1 cellular context compared by ENCODE assay signal in the genomic region with DNA sequence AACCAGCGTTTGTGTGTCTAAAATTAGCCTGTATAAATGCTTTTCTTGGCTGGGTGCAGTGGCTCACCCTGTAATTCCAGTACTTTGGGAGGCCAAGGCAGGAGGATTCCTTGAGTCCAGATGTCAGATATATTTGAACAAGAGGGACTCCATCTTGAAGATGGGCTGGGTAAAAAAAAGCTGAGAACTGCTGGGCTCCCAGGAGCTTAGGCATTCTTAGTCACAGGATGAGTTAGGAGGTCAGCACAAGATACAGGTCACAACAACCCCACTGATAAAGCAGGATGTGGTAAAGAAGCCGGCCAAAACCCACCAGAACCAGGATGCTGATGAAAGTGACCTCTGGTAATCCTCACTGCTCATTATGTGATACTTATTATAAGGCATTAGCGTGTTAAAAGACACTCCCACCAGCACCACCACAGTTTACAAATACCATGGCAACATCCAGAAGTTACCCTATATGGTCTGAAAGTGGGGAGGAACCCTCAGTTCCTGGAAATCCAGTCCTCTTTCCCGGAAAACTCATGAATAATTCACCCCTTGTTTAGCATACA.
TF ChIP-seq lines count a peak whose summit lies in the region.

No MANE protein-coding gene starts in this region.

TF ChIP-seq in K562, 482 proteins besides CTCF, POLR2A, EP300 and RAD21 (continued from another document and continues in another):
- TF ChIP-seq, protein P1, sequence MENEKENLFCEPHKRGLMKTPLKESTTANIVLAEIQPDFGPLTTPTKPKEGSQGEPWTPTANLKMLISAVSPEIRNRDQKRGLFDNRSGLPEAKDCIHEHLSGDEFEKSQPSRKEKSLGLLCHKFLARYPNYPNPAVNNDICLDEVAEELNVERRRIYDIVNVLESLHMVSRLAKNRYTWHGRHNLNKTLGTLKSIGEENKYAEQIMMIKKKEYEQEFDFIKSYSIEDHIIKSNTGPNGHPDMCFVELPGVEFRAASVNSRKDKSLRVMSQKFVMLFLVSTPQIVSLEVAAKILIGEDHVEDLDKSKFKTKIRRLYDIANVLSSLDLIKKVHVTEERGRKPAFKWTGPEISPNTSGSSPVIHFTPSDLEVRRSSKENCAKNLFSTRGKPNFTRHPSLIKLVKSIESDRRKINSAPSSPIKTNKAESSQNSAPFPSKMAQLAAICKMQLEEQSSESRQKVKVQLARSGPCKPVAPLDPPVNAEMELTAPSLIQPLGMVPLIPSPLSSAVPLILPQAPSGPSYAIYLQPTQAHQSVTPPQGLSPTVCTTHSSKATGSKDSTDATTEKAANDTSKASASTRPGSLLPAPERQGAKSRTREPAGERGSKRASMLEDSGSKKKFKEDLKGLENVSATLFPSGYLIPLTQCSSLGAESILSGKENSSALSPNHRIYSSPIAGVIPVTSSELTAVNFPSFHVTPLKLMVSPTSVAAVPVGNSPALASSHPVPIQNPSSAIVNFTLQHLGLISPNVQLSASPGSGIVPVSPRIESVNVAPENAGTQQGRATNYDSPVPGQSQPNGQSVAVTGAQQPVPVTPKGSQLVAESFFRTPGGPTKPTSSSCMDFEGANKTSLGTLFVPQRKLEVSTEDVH (IDR thresholded peaks at IDR 0.05; ENCODE audit: low read depth, partially characterized antibody) = no peak
- TF ChIP-seq, protein P2, sequence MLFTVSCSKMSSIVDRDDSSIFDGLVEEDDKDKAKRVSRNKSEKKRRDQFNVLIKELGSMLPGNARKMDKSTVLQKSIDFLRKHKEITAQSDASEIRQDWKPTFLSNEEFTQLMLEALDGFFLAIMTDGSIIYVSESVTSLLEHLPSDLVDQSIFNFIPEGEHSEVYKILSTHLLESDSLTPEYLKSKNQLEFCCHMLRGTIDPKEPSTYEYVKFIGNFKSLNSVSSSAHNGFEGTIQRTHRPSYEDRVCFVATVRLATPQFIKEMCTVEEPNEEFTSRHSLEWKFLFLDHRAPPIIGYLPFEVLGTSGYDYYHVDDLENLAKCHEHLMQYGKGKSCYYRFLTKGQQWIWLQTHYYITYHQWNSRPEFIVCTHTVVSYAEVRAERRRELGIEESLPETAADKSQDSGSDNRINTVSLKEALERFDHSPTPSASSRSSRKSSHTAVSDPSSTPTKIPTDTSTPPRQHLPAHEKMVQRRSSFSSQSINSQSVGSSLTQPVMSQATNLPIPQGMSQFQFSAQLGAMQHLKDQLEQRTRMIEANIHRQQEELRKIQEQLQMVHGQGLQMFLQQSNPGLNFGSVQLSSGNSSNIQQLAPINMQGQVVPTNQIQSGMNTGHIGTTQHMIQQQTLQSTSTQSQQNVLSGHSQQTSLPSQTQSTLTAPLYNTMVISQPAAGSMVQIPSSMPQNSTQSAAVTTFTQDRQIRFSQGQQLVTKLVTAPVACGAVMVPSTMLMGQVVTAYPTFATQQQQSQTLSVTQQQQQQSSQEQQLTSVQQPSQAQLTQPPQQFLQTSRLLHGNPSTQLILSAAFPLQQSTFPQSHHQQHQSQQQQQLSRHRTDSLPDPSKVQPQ (CRISPR knock-in tag; IDR thresholded peaks at IDR 0.05; ENCODE audit: borderline replicate concordance) = peak; percentile 98
- TF ChIP-seq KLF16 (IDR thresholded peaks at IDR 0.05) = peak; percentile 84
- TF ChIP-seq ZBTB7A (IDR thresholded peaks at IDR 0.05; ENCODE audit: borderline replicate concordance, control insufficient read depth, low read depth, low read length) = no peak
- peak; percentile 98 for TF ChIP-seq ZNF239 (CRISPR knock-in tag; IDR thresholded peaks at IDR 0.05)
- TF ChIP-seq FOXJ2 (tag; IDR thresholded peaks at IDR 0.05) = 0 out of 2 replicates have a peak, but pooled peaks have one; percentile 22
- TF ChIP-seq GATAD2A (IDR thresholded peaks at IDR 0.05) = no peak
- peak; percentile 96 for TF ChIP-seq ZNF57 (CRISPR knock-in tag; IDR thresholded peaks at IDR 0.05)
- TF ChIP-seq MTA1 (IDR thresholded peaks at IDR 0.05; ENCODE audit: borderline replicate concordance) = no peak
- TF ChIP-seq, protein P3, sequence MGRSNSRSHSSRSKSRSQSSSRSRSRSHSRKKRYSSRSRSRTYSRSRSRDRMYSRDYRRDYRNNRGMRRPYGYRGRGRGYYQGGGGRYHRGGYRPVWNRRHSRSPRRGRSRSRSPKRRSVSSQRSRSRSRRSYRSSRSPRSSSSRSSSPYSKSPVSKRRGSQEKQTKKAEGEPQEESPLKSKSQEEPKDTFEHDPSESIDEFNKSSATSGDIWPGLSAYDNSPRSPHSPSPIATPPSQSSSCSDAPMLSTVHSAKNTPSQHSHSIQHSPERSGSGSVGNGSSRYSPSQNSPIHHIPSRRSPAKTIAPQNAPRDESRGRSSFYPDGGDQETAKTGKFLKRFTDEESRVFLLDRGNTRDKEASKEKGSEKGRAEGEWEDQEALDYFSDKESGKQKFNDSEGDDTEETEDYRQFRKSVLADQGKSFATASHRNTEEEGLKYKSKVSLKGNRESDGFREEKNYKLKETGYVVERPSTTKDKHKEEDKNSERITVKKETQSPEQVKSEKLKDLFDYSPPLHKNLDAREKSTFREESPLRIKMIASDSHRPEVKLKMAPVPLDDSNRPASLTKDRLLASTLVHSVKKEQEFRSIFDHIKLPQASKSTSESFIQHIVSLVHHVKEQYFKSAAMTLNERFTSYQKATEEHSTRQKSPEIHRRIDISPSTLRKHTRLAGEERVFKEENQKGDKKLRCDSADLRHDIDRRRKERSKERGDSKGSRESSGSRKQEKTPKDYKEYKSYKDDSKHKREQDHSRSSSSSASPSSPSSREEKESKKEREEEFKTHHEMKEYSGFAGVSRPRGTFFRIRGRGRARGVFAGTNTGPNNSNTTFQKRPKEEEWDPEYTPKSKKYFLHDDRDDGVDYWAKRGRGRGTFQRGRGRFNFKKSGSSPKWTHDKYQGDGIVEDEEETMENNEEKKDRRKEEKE (IDR thresholded peaks at IDR 0.05; ENCODE audit: borderline replicate concordance in 1 of 2, control insufficient read depth in 1 of 2, low read depth in 2 of 2, low read length in 1 of 2) = no peak
- peak; percentile 99 for TF ChIP-seq ZNF830 (CRISPR knock-in tag; IDR thresholded peaks at IDR 0.05)
- no peak for TF ChIP-seq CBX8 (IDR thresholded peaks at IDR 0.05; ENCODE audit: borderline replicate concordance, extremely low read depth, low read depth, low read length, poor library complexity, severe bottlenecking)
- no peak for TF ChIP-seq ZC3H8 (IDR thresholded peaks at IDR 0.05)
- no peak for TF ChIP-seq KHSRP (IDR thresholded peaks at IDR 0.05)
- peak; percentile 99 for TF ChIP-seq SMAD4 (CRISPR knock-in tag; conservative IDR thresholded peaks at IDR 0.05)
- TF ChIP-seq LARP7 (IDR thresholded peaks at IDR 0.05) = no peak
- TF ChIP-seq, protein P4, sequence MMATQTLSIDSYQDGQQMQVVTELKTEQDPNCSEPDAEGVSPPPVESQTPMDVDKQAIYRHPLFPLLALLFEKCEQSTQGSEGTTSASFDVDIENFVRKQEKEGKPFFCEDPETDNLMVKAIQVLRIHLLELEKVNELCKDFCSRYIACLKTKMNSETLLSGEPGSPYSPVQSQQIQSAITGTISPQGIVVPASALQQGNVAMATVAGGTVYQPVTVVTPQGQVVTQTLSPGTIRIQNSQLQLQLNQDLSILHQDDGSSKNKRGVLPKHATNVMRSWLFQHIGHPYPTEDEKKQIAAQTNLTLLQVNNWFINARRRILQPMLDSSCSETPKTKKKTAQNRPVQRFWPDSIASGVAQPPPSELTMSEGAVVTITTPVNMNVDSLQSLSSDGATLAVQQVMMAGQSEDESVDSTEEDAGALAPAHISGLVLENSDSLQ (IDR thresholded peaks at IDR 0.05) = no peak
- TF ChIP-seq HDAC3 (IDR thresholded peaks at IDR 0.05; ENCODE audit: borderline replicate concordance, partially characterized antibody) = no peak
- TF ChIP-seq DIDO1 (tag; IDR thresholded peaks at IDR 0.05; ENCODE audit: low read depth) = peak; percentile 99
- TF ChIP-seq TAL1 (IDR thresholded peaks at IDR 0.05) = no peak
- TF ChIP-seq ZNF764 (CRISPR knock-in tag; IDR thresholded peaks at IDR 0.05; ENCODE audit: low read depth) = no peak
- TF ChIP-seq, protein P5, sequence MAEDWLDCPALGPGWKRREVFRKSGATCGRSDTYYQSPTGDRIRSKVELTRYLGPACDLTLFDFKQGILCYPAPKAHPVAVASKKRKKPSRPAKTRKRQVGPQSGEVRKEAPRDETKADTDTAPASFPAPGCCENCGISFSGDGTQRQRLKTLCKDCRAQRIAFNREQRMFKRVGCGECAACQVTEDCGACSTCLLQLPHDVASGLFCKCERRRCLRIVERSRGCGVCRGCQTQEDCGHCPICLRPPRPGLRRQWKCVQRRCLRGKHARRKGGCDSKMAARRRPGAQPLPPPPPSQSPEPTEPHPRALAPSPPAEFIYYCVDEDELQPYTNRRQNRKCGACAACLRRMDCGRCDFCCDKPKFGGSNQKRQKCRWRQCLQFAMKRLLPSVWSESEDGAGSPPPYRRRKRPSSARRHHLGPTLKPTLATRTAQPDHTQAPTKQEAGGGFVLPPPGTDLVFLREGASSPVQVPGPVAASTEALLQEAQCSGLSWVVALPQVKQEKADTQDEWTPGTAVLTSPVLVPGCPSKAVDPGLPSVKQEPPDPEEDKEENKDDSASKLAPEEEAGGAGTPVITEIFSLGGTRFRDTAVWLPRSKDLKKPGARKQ (CRISPR knock-in tag; IDR thresholded peaks at IDR 0.05) = peak; percentile 70; the same call in 1 of the 2 replicates
- TF ChIP-seq ZNF316 (IDR thresholded peaks at IDR 0.05) = no peak
- TF ChIP-seq DDX20 (tag; IDR thresholded peaks at IDR 0.05; ENCODE audit: low read depth) = peak; percentile 97
- peak; percentile 100 for TF ChIP-seq ZNF79 (CRISPR knock-in tag; IDR thresholded peaks at IDR 0.05; ENCODE audit: low read depth)
- TF ChIP-seq ZBTB1 (CRISPR knock-in tag; IDR thresholded peaks at IDR 0.05; ENCODE audit: borderline replicate concordance, low read depth) = no peak
- TF ChIP-seq ILF3 (IDR thresholded peaks at IDR 0.05; ENCODE audit: borderline replicate concordance) = no peak
- TF ChIP-seq, protein P6, sequence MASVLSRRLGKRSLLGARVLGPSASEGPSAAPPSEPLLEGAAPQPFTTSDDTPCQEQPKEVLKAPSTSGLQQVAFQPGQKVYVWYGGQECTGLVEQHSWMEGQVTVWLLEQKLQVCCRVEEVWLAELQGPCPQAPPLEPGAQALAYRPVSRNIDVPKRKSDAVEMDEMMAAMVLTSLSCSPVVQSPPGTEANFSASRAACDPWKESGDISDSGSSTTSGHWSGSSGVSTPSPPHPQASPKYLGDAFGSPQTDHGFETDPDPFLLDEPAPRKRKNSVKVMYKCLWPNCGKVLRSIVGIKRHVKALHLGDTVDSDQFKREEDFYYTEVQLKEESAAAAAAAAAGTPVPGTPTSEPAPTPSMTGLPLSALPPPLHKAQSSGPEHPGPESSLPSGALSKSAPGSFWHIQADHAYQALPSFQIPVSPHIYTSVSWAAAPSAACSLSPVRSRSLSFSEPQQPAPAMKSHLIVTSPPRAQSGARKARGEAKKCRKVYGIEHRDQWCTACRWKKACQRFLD (CRISPR knock-in tag; IDR thresholded peaks at IDR 0.05) = peak; percentile 100
- TF ChIP-seq SMARCA4 (IDR thresholded peaks at IDR 0.05) = peak; percentile 39; the same call in 1 of the 2 replicates
- TF ChIP-seq, protein P7, sequence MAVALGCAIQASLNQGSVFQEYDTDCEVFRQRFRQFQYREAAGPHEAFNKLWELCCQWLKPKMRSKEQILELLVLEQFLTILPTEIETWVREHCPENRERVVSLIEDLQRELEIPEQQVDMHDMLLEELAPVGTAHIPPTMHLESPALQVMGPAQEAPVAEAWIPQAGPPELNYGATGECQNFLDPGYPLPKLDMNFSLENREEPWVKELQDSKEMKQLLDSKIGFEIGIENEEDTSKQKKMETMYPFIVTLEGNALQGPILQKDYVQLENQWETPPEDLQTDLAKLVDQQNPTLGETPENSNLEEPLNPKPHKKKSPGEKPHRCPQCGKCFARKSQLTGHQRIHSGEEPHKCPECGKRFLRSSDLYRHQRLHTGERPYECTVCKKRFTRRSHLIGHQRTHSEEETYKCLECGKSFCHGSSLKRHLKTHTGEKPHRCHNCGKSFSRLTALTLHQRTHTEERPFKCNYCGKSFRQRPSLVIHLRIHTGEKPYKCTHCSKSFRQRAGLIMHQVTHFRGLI (CRISPR knock-in tag; IDR thresholded peaks at IDR 0.05) = peak; percentile 99
- TF ChIP-seq, protein P8, sequence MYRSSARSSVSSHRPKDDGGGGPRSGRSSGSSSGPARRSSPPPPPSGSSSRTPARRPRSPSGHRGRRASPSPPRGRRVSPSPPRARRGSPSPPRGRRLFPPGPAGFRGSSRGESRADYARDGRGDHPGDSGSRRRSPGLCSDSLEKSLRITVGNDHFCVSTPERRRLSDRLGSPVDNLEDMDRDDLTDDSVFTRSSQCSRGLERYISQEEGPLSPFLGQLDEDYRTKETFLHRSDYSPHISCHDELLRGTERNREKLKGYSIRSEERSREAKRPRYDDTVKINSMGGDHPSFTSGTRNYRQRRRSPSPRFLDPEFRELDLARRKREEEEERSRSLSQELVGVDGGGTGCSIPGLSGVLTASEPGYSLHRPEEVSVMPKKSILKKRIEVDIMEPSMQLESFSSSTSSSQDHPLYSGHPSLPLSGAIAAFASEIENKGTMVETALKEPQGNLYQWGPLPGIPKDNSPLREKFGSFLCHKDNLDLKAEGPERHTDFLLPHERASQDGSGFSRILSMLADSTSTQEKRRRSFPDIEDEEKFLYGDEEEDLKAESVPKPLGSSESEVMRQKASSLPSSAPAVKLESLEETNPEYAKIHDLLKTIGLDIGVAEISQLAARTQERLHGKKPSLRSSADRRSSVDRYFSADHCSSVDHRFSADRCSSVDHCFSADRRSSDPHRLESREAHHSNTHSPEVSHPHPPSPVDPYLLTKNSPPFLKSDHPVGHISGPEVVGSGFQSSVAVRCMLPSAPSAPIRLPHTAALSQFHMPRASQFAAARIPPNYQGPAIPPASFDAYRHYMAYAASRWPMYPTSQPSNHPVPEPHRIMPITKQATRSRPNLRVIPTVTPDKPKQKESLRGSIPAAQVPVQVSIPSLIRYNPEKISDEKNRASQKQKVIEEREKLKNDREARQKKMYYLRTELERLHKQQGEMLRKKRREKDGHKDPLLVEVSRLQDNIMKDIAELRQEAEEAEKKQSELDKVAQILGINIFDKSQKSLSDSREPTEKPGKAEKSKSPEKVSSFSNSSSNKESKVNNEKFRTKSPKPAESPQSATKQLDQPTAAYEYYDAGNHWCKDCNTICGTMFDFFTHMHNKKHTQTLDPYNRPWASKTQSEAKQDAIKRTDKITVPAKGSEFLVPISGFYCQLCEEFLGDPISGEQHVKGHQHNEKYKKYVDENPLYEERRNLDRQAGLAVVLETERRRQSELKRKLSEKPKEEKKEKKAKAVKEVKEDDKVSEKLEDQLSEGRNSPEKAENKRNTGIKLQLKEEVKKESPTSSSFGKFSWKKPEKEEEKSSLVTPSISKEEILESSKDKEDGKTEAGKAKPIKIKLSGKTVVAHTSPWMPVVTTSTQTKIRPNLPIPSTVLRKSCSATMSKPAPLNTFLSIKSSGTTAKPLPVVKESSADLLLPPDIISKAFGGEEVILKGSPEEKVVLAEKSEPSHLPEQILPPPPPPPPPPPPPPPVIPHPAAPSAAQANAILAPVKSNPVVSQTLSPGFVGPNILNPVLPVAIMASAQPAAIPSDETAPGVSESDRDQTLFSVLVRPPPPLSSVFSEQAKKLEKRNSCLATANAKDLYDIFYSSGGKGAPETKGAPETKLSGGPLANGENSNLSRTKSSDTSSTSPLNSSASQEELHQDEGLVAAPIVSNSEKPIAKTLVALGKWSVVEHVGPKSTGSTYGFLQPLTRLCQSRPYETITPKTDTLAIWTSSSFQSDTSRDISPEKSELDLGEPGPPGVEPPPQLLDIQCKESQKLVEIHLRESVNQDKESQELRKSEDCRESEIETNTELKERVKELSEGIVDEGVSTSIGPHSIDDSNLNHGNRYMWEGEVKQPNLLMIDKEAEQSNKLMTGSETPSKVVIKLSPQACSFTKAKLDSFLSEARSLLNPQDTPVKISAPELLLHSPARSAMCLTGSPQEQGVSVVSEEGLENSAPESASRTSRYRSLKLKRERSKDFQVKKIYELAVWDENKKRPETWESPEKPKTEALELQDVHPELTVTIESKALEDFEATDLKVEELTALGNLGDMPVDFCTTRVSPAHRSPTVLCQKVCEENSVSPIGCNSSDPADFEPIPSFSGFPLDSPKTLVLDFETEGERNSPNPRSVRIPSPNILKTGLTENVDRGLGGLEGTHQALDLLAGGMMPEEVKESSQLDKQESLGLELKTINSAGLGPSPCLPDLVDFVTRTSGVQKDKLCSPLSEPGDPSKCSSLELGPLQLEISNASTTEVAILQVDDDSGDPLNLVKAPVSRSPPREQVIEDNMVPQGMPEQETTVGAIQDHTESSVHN (IDR thresholded peaks at IDR 0.05; ENCODE audit: borderline replicate concordance in 1 of 2, low read depth in 1 of 2) = no peak
- peak; percentile 83 for TF ChIP-seq CTBP1 (IDR thresholded peaks at IDR 0.05; ENCODE audit: borderline replicate concordance)
